ENCODE assay signal across 11 cellular contexts in the genomic region with DNA sequence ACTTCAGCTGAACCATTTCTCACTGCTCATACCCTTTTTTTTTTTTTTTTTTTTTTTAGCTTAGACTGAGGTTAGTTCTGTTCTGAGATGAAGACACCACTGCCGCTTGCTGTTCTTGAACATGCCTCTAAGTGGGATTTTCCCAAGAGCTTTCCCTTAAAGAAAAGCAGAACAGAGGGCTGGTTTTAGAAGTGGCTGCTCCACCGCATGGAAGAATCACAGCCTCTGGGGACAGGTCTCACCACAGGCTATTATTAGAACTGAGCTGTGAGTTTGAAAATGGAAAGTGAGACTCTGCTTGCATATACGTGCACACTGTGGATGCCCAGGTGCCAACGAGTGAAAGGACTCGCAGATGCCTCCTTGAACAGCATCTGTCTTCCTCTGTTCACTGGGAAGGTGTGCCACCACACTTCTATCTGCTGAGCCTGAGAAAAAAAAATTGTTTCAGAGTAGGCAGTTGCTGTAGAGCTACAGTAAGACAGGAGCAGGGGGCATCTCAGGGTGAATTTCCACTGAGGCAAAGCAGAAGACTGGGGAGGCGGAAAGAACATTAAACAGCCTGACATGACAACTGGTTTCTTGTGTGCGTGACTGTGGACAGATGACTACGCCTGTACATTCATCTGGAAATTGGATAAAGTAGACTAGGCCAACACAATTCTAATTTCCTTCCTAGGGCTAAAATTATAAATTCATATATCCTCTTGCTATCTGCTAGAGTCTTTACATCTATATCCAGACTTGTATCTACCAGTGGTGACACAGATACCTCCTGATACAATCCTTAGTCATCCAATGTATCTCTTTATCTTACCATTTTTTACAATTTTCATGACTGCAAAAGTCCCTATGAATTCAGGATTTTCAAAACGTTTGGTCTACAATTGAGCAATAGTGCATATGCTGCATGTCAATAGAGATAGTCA.
DNase-seq lines count a peak whose midpoint lies in the region; ATAC-seq and TF ChIP-seq lines count a peak whose summit lies in the region.
"Had no signal": no experiment of that assay in that cellular context is flagged by ENCODE, and none has a peak within 500 bp of the region (broad histone marks: within the 10 kb centered on the region; RNA-seq: fewer than 3 reads in every experiment).

No MANE protein-coding gene starts in this region.

- TF ChIP-seq CTCF in cardiac muscle cell (IDR thresholded peaks at IDR 0.05; ENCODE audit: low read depth, low read length) = no peak

- DNase-seq in cardiac muscle cell (ENCODE audit: low read depth in 1 of 2, low spot score in 1 of 2) (peak in 1 of 2 donors; percentile 82), Right ventricle myocardium superior (no peak), G401 (ENCODE audit: low spot score) (no peak), NCI-H774 (lab: John Stamatoyannopoulos, UW) (no peak)
- DNase-seq in stimulated activated naive B cell treated with anti-CD40 and anti-IgM and Interleukin-4, amounts not matched to agents 10 μg/mL and 1 μg/mL and 100 μg/mL, for 72 hours = peak; percentile 83
- no peak for DNase-seq in effector memory CD8-positive, alpha-beta T cell
- DNase-seq: Peyer's patch had no signal

- H3K4me3 ChIP-seq in cardiac muscle cell = no peak overlapping the region
- H3K4me3 ChIP-seq: Peyer's patch had no signal

- intact Hi-C loops in Right ventricle myocardium superior (cut with DNase I) = no loop called here

- peaks cover 33 to 64% of the 10 kb centered on the region in 2 donors for H3K4me1 Mint-ChIP-seq in stimulated activated naive B cell treated with anti-CD40 and anti-IgM and Interleukin-4, amounts not matched to agents 10 μg/mL and 1 μg/mL and 100 μg/mL, for 72 hours
- H3K4me1 Mint-ChIP-seq in effector memory CD8-positive, alpha-beta T cell (ENCODE audit: low read depth in 2 of 2) = no peaks in the 10 kb centered on the region

- peak overlapping the region; percentile 72 to 73 for H3K4me3 Mint-ChIP-seq in stimulated activated naive B cell treated with anti-CD40 and anti-IgM and Interleukin-4, amounts not matched to agents 10 μg/mL and 1 μg/mL and 100 μg/mL, for 72 hours
- H3K4me3 Mint-ChIP-seq in effector memory CD8-positive, alpha-beta T cell = no peak overlapping the region
- H3K4me3 Mint-ChIP-seq: activated naive CD8-positive, alpha-beta T cell had no signal

- no peaks in the 10 kb centered on the region for H3K9me3 ChIP-seq in cardiac muscle cell (ENCODE audit: low read depth)

- peaks cover 24% of the 10 kb centered on the region for H3K4me1 ChIP-seq in cardiac muscle cell (ENCODE audit: low read depth)
- H3K4me1 ChIP-seq: Peyer's patch had no signal

- H3K27ac Mint-ChIP-seq in stimulated activated naive B cell treated with anti-CD40 and anti-IgM and Interleukin-4, amounts not matched to agents 10 μg/mL and 1 μg/mL and 100 μg/mL, for 72 hours = peak overlapping the region; percentile 98
- no peak overlapping the region for H3K27ac Mint-ChIP-seq in effector memory CD8-positive, alpha-beta T cell
- H3K27ac Mint-ChIP-seq: activated naive CD8-positive, alpha-beta T cell had no signal

- H3K27me3 ChIP-seq in cardiac muscle cell = no peaks in the 10 kb centered on the region
- H3K27me3 ChIP-seq: Peyer's patch had no signal

- peak overlapping the region; percentile 84 for H3K27ac ChIP-seq in cardiac muscle cell
- H3K27ac ChIP-seq: C4-2B, Peyer's patch had no signal

- ATAC-seq in Right ventricle myocardium superior (ENCODE audit: poor library complexity) (no peak), HG02588 (IDR thresholded peaks at IDR 0.05; ENCODE audit: unreplicated experiment) (peak; percentile 84), HG03575 (IDR thresholded peaks at IDR 0.05; ENCODE audit: extremely low read depth, insufficient number of reproducible peaks, low FRiP score, unreplicated experiment) (peak; percentile 83)
- peak; percentile 87 to 89 for ATAC-seq in stimulated activated naive B cell treated with anti-CD40 and anti-IgM and Interleukin-4, amounts not matched to agents 10 μg/mL and 1 μg/mL and 100 μg/mL, for 72 hours (replicated peaks)
- ATAC-seq in effector memory CD8-positive, alpha-beta T cell (replicated peaks) = no peak

- H3K9me3 Mint-ChIP-seq in stimulated activated naive B cell treated with anti-CD40 and anti-IgM and Interleukin-4, amounts not matched to agents 10 μg/mL and 1 μg/mL and 100 μg/mL, for 72 hours = peaks cover 7 to 9% of the 10 kb centered on the region in 2 donors
- peaks cover 6% of the 10 kb centered on the region in 2 donors for H3K9me3 Mint-ChIP-seq in effector memory CD8-positive, alpha-beta T cell

- peaks cover 0 to 5% of the 10 kb centered on the region in 2 donors for H3K36me3 Mint-ChIP-seq in stimulated activated naive B cell treated with anti-CD40 and anti-IgM and Interleukin-4, amounts not matched to agents 10 μg/mL and 1 μg/mL and 100 μg/mL, for 72 hours
- H3K36me3 Mint-ChIP-seq in effector memory CD8-positive, alpha-beta T cell (ENCODE audit: insufficient read depth) = no peaks in the 10 kb centered on the region
- H3K36me3 Mint-ChIP-seq: activated naive CD8-positive, alpha-beta T cell had no signal

- no peaks in the 10 kb centered on the region for H3K36me3 ChIP-seq in cardiac muscle cell
- H3K36me3 ChIP-seq: Peyer's patch had no signal

- in situ Hi-C loops in G401 (cut with HindIII; ENCODE audit: low sequenced_read_pairs) = no loop called here

- no peaks in the 10 kb centered on the region for H3K27me3 Mint-ChIP-seq in stimulated activated naive B cell treated with anti-CD40 and anti-IgM and Interleukin-4, amounts not matched to agents 10 μg/mL and 1 μg/mL and 100 μg/mL, for 72 hours
- no peaks in the 10 kb centered on the region for H3K27me3 Mint-ChIP-seq in effector memory CD8-positive, alpha-beta T cell
- H3K27me3 Mint-ChIP-seq: activated naive CD8-positive, alpha-beta T cell had no signal

Comparison
In these comparisons a context has a peak if more than half of its experiments do, and no peak if none do; other contexts are left out.
1. ATAC-seq: peak in HG02588 (single experiment), HG03575 (single experiment) and stimulated activated naive B cell treated with anti-CD40 and anti-IgM and Interleukin-4, amounts not matched to agents 10 μg/mL and 1 μg/mL and 100 μg/mL, for 72 hours (2 of 2); none in Right ventricle myocardium superior (single experiment) and effector memory CD8-positive, alpha-beta T cell (single experiment).
2. H3K4me3 Mint-ChIP-seq: peak in stimulated activated naive B cell treated with anti-CD40 and anti-IgM and Interleukin-4, amounts not matched to agents 10 μg/mL and 1 μg/mL and 100 μg/mL, for 72 hours (2 of 2); none in effector memory CD8-positive, alpha-beta T cell (0 of 2).